3 cellular contexts compared by ENCODE assay signal in the genomic region with DNA sequence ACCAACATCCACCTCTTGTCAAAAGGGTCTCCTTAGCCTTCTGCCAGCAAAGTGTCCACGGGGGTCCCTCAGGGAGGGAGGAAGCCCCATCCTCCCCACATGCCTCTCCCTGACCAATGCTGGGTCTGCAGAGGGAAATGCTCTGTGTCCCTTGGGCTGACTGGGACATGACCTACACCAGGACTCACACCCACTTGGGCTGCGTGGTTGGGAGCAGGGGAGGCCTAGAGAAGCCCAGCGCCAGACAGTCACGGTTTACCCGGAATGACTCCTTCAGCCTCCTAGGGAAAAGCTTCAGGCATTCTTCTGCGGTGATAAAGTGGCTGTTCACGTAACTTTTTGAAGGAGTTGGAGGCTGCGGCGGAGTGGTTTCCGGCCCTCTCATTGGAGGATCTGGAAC.
"Had no signal": no experiment of that assay in that cellular context is flagged by ENCODE, and none has a peak within 500 bp of the region (broad histone marks: within the 10 kb centered on the region; RNA-seq: fewer than 3 reads in every experiment).

No MANE protein-coding gene starts in this region.

- ATAC-seq: GM12878 had no signal

- H3K4me3 ChIP-seq: GM12878 had no signal

- DNase-seq: GDM1, GF-D8 had no signal
